ENCODE assay signal across 8 cellular contexts in the genomic region with DNA sequence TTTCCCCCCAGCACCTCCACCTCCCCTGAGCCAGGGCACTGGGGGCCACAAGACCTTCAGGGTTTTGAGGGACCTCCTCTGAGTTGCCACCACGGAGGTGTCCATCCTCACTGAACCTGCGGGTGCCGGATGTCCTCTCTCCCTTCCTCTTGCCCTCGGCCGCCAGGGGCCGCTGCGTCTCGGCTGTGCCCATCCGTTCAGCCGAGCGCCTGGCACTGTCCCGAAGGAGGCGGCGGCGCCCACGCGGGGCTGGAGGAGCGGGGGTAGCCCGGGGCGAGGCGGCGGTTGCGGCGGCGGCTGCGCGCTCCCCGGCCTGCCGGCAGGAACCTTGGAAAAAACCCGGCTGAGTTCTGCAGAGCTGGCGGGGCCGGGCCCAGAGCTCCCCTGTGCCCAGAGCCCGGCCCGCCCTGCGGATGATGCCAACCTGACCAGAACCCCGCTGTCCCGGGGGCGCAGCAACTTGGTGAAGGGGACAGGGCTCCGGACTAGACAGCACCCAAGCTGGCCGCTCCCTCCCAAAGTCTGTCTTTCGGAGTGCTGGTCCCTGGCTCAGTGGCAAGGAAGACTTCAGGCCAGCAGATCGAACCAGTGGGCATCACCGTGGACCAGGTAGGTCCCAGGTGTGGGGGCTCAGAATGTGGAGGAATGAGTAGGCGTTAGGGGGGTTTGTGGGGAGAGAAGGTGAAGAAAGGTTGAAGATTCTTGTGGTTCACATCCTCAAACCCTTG. TPM values are rescaled to one million over a fixed set of nuclear protein-coding genes. Genes with fewer than 3 reads are reported as not detected.
A peak's percentile ranks its signal among the peaks of the same experiment; 100 is the strongest.
DNase-seq lines count a peak whose midpoint lies in the region; ATAC-seq and TF ChIP-seq lines count a peak whose summit lies in the region.

No MANE protein-coding gene starts in this region.

- H3K36me3 ChIP-seq in OCI-LY1 (ENCODE audit: insufficient read depth, low read length) = no peaks in the 10 kb centered on the region

- H3K9me3 Mint-ChIP-seq in natural killer cell = no peaks in the 10 kb centered on the region
- H3K9me3 Mint-ChIP-seq in stimulated activated memory B cell treated with anti-CD40 and anti-IgM and Interleukin-4, amounts not matched to agents 10 μg/mL and 1 μg/mL and 100 μg/mL, for 72 hours = no peaks in the 10 kb centered on the region

- no peaks in the 10 kb centered on the region for H3K36me3 Mint-ChIP-seq in natural killer cell
- no peaks in the 10 kb centered on the region for H3K36me3 Mint-ChIP-seq in stimulated activated memory B cell treated with anti-CD40 and anti-IgM and Interleukin-4, amounts not matched to agents 10 μg/mL and 1 μg/mL and 100 μg/mL, for 72 hours

- ATAC-seq in HG03442 (IDR thresholded peaks at IDR 0.05; ENCODE audit: unreplicated experiment) (peak; percentile 19), esophagus mucosa (peak; percentile 27), natural killer cell (peak; percentile 35 to 45 (median 35)), HG03565 (IDR thresholded peaks at IDR 0.05; ENCODE audit: unreplicated experiment) (no peak)
- ATAC-seq in stimulated activated memory B cell treated with anti-CD40 and anti-IgM and Interleukin-4, amounts not matched to agents 10 μg/mL and 1 μg/mL and 100 μg/mL, for 72 hours = peak; percentile 18

- no peaks in the 10 kb centered on the region for H4K20me1 ChIP-seq in OCI-LY1 (ENCODE audit: insufficient read depth, low read length)

- no peaks in the 10 kb centered on the region for H3K79me2 ChIP-seq in OCI-LY1 (ENCODE audit: insufficient read depth, low read length)

- no peak overlapping the region for H2AFZ ChIP-seq in OCI-LY1 (ENCODE audit: low read length)

- no peaks in the 10 kb centered on the region for H3F3A ChIP-seq in OCI-LY1 (ENCODE audit: insufficient read depth, low read length)

- H3K4me2 ChIP-seq in OCI-LY1 (ENCODE audit: low read length) = peak overlapping the region; percentile 41; the same call in 1 of the 2 replicates

- H3K27me3 Mint-ChIP-seq in natural killer cell (ENCODE audit: low read depth in 2 of 2) = peaks cover 0 to 21% of the 10 kb centered on the region in 2 donors
- peaks cover 37% of the 10 kb centered on the region for H3K27me3 Mint-ChIP-seq in stimulated activated memory B cell treated with anti-CD40 and anti-IgM and Interleukin-4, amounts not matched to agents 10 μg/mL and 1 μg/mL and 100 μg/mL, for 72 hours

- H3K27ac ChIP-seq in OCI-LY1 (ENCODE audit: low read depth, low read length, poor library complexity, severe bottlenecking) = no peak overlapping the region

- no peaks in the 10 kb centered on the region for H3K9me2 ChIP-seq in OCI-LY1 (ENCODE audit: low read depth, low read length)

- H3K27me3 ChIP-seq in OCI-LY1 (ENCODE audit: insufficient read depth, low read length) = no peaks in the 10 kb centered on the region

- TF ChIP-seq CTCF in OCI-LY1 (IDR thresholded peaks at IDR 0.05; ENCODE audit: low read length) (peak; percentile 70), natural killer cell (IDR thresholded peaks at IDR 0.05) (peak; percentile 91)

- H3K4me1 Mint-ChIP-seq in natural killer cell = peaks cover 20 to 37% of the 10 kb centered on the region in 2 donors
- H3K4me1 Mint-ChIP-seq in stimulated activated memory B cell treated with anti-CD40 and anti-IgM and Interleukin-4, amounts not matched to agents 10 μg/mL and 1 μg/mL and 100 μg/mL, for 72 hours = peaks cover 53% of the 10 kb centered on the region

- no peak overlapping the region for H3K4me3 ChIP-seq in OCI-LY1 (ENCODE audit: low read depth, low read length, poor library complexity, severe bottlenecking)

- DNase-seq in CD1c-positive myeloid dendritic cell (ENCODE audit: extremely low spot score) (peak; percentile 91), activated T-cell treated with anti-CD3 and anti-CD28 coated beads for 48 hours (ENCODE audit: low read depth) (peak; percentile 74), natural killer cell (peak; percentile 74)

- H3K4me3 Mint-ChIP-seq in natural killer cell = no peak overlapping the region
- peak overlapping the region; percentile 43 for H3K4me3 Mint-ChIP-seq in stimulated activated memory B cell treated with anti-CD40 and anti-IgM and Interleukin-4, amounts not matched to agents 10 μg/mL and 1 μg/mL and 100 μg/mL, for 72 hours

- intact Hi-C loops in natural killer cell (cut with micrococcal nuclease) = loop anchor here (10.0 kb wide), 2 partner anchors 236 to 326 kb away; a partner anchor contains a TSS

- H3K9ac ChIP-seq in OCI-LY1 (ENCODE audit: low read length) = no peak overlapping the region

- H3K4me1 ChIP-seq in OCI-LY1 (ENCODE audit: insufficient read depth, low read length, severe bottlenecking) = peaks cover 19% of the 10 kb centered on the region

- no peaks in the 10 kb centered on the region for H3K9me3 ChIP-seq in OCI-LY1 (ENCODE audit: low read length)

- H3K27ac Mint-ChIP-seq in natural killer cell = peak overlapping the region in 1 of 2 donors; percentile 86
- no peak overlapping the region for H3K27ac Mint-ChIP-seq in stimulated activated memory B cell treated with anti-CD40 and anti-IgM and Interleukin-4, amounts not matched to agents 10 μg/mL and 1 μg/mL and 100 μg/mL, for 72 hours

RNA-seq across cellular contexts. Expression of a gene that starts 3.7 kb away (rescaled TPM):
- total RNA-seq in esophagus mucosa (2.1 TPM), natural killer cell (under 1 TPM in 1 of 3 donors, not detected in 2; 0.26 TPM)

RNA-seq across cellular contexts. Expression of a gene that starts 11.9 kb away (rescaled TPM):
- total RNA-seq in esophagus mucosa (69.5 TPM), natural killer cell (100 to 1,000 TPM; 161 to 199 (median 195) TPM)

RNA-seq across cellular contexts. Expression of a gene that starts 44.4 kb away (rescaled TPM):
- total RNA-seq in esophagus mucosa (50.2 TPM), natural killer cell (100 to 1,000 TPM in 2 of 3 donors, 10 to 100 TPM in 1; 87.9 to 124 (median 119) TPM)
